ENCODE assay signal across 1 cellular context in the genomic region with DNA sequence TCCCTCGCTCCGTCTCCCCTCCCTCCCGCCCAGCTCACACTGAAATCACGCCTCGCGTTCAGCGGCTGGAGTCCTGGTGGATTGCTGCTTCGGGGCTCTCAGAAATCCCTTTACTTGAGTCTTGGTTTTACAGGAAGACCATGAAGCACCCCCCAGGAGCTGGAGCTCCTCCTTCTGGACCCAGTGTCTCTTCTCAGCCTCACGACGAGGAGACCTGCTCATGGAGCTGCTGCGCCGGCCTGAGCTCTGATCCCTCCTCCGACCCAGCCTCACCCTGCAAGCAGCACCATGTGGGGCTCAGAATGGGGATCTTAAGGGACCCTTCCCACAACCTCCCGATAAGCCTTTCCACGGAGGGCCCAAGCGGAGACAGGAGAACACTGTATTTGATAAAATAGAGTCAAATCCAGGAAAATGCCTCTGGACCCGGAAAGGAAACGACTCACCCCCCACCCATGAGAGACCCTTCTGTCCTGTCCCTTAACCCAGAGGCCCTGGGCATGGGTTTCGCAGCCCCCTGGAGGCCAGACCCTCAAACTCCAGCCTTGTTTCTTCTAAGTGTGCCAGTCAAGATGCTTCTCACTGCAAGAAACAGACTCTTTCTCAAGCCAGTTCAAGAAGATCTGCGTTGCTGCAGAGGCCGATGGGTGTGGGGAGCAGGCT.
TF ChIP-seq lines count a peak whose summit lies in the region.

No MANE protein-coding gene starts in this region.

TF ChIP-seq in GM23338, 12 proteins besides CTCF, POLR2A, EP300 and RAD21 (continued from another document):
- TF ChIP-seq, protein P1, sequence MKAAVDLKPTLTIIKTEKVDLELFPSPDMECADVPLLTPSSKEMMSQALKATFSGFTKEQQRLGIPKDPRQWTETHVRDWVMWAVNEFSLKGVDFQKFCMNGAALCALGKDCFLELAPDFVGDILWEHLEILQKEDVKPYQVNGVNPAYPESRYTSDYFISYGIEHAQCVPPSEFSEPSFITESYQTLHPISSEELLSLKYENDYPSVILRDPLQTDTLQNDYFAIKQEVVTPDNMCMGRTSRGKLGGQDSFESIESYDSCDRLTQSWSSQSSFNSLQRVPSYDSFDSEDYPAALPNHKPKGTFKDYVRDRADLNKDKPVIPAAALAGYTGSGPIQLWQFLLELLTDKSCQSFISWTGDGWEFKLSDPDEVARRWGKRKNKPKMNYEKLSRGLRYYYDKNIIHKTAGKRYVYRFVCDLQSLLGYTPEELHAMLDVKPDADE (IDR thresholded peaks at IDR 0.05) = no peak
